ENCODE assay signal across 33 cellular contexts in the genomic region with DNA sequence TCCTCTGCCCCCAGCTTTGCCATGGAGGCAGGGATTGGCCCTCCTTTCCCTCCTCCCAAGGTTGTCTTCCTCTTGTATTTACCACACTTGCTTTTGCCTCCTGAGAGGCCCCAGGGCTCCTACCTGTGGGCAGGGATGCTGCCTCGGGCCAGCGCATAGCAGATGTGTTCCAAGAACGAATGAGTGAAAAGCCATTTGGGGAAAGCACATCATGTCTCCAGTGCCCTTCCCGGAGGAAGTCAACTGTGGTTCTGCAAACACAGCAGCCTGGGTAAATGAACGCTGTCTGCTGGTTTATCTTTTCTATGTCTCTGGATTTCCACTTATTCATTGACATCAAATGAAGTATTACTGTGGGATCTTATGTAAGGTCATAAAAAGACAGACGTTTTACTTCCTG.
DNase-seq lines count a peak whose midpoint lies in the region; ATAC-seq, FAIRE-seq and TF ChIP-seq lines count a peak whose summit lies in the region.
"Had no signal": no experiment of that assay in that cellular context is flagged by ENCODE, and none has a peak within 500 bp of the region (broad histone marks: within the 10 kb centered on the region; RNA-seq: fewer than 3 reads in every experiment).

No MANE protein-coding gene starts in this region.

- H3K9me2 ChIP-seq in GM23338 (ENCODE audit: insufficient read depth) (no peaks in the 10 kb centered on the region), hepatocyte (replicated peaks; ENCODE audit: insufficient read depth) (no peaks in the 10 kb centered on the region)

- DNase-seq in GM23338 (ENCODE audit: low spot score) (no peak), SHP77 treated with DMSO at 0.1 percent for 48 hours (lab: John Stamatoyannopoulos, UW) (peak; percentile 23), hepatocyte (ENCODE audit: low spot score) (no peak), osteocyte (ENCODE audit: extremely low spot score, unreplicated experiment) (no peak), left colon (no peak), KG1 (lab: John Stamatoyannopoulos, UW) (no peak), HTR-8/SVneo (ENCODE audit: insufficient read length, low spot score) (no peak), substantia nigra (lab: John Stamatoyannopoulos, UW) (no peak)
- DNase-seq: activated CD4-positive, alpha-beta T cell treated with anti-CD3 and anti-CD28 coated beads, Interleukin-2, amount 10 ng/mL, durations not matched to agents 24 days and 14 days; colonic mucosa; COR-L47; DMS79; effector memory CD8-positive, alpha-beta T cell; HCEC 1CT; heart left ventricle; kidney; naive thymus-derived CD4-positive, alpha-beta T cell; NCI-H1092; NCI-H2029 treated with DMSO at 0.1 percent for 48 hours; NCI-H226; NCI-H774; pancreas; right cardiac atrium; stimulated activated CD8-positive, alpha-beta memory T cell treated with anti-CD3 and anti-CD28 coated beads, Interleukin-4, amount 100 ng/mL, for 48 hours; stomach; T1000; tibial artery had no signal

- WGBS in hepatocyte (ENCODE audit: low lambda C conversion rate, missing lambda C conversion rate) = 46% methylated on average over 6 of the region's 6 CpGs

- TF ChIP-seq CTCF in GM23338 (conservative IDR thresholded peaks at IDR 0.05; ENCODE audit: low read depth in 2 of 2) = no peak
- TF ChIP-seq CTCF in hepatocyte (IDR thresholded peaks at IDR 0.05; ENCODE audit: poor library complexity) = no peak
- TF ChIP-seq CTCF in osteocyte (IDR thresholded peaks at IDR 0.05) = no peak

- H3K4me1 ChIP-seq in GM23338 (ENCODE audit: insufficient read depth) = no peaks in the 10 kb centered on the region
- peaks cover 25% of the 10 kb centered on the region for H3K4me1 ChIP-seq in hepatocyte (ENCODE audit: insufficient read depth)
- H3K4me1 ChIP-seq: BLaER1, colonic mucosa had no signal

- intact Hi-C loops in left colon (cut with DNase I, micrococcal nuclease) = no loop called here

- H4K20me1 ChIP-seq in GM23338 (replicated peaks; ENCODE audit: insufficient read depth) = no peaks in the 10 kb centered on the region
- H4K20me1 ChIP-seq in hepatocyte (ENCODE audit: insufficient read depth, poor library complexity, severe bottlenecking) = no peaks in the 10 kb centered on the region
- H4K20me1 ChIP-seq: BLaER1 had no signal

- H3K4me3 Mint-ChIP-seq in GM23338 = no peak overlapping the region
- H3K4me3 Mint-ChIP-seq in osteocyte (ENCODE audit: unreplicated experiment) = no peak overlapping the region
- H3K4me3 Mint-ChIP-seq: activated CD4-positive, alpha-beta T cell treated with anti-CD3 and anti-CD28 coated beads, Interleukin-2, amount 10 ng/mL, durations not matched to agents 24 days and 14 days; effector memory CD8-positive, alpha-beta T cell; naive thymus-derived CD4-positive, alpha-beta T cell had no signal

- H3K27me3 Mint-ChIP-seq in GM23338 (ENCODE audit: insufficient read depth, low read depth, poor library complexity) = peaks cover 2% of the 10 kb centered on the region
- H3K27me3 Mint-ChIP-seq in osteocyte (ENCODE audit: unreplicated experiment) = no peaks in the 10 kb centered on the region
- H3K27me3 Mint-ChIP-seq: activated CD4-positive, alpha-beta T cell treated with anti-CD3 and anti-CD28 coated beads, Interleukin-2, amount 10 ng/mL, durations not matched to agents 24 days and 14 days; effector memory CD8-positive, alpha-beta T cell had no signal

- H3K27me3 ChIP-seq in GM23338 (ENCODE audit: insufficient read depth) (no peaks in the 10 kb centered on the region), hepatocyte (no peaks in the 10 kb centered on the region)
- H3K27me3 ChIP-seq: BLaER1, cardiac muscle cell, colonic mucosa, pancreas, tibial artery had no signal

- H3K36me3 ChIP-seq in GM23338 (ENCODE audit: insufficient read depth) (no peaks in the 10 kb centered on the region), hepatocyte (replicated peaks; ENCODE audit: insufficient read depth, low read depth) (no peaks in the 10 kb centered on the region)
- H3K36me3 ChIP-seq: BLaER1, cardiac muscle cell, colonic mucosa, heart left ventricle, pancreas, stomach, tibial artery had no signal

- H3K27ac Mint-ChIP-seq in GM23338 = no peak overlapping the region
- peak overlapping the region; percentile 96 for H3K27ac Mint-ChIP-seq in osteocyte (ENCODE audit: unreplicated experiment)
- H3K27ac Mint-ChIP-seq: activated CD4-positive, alpha-beta T cell treated with anti-CD3 and anti-CD28 coated beads, Interleukin-2, amount 10 ng/mL, durations not matched to agents 24 days and 14 days; activated naive CD4-positive, alpha-beta T cell treated with anti-CD3 and anti-CD28 coated beads, Interleukin-2, amount 50 U/mL, for 72 hours; effector memory CD8-positive, alpha-beta T cell; naive thymus-derived CD4-positive, alpha-beta T cell had no signal

- H3K4me2 ChIP-seq in GM23338 (no peak overlapping the region), hepatocyte (peak overlapping the region; percentile 41)
- H3K4me2 ChIP-seq: BLaER1 had no signal

- no peaks in the 10 kb centered on the region for H3K9me3 ChIP-seq in hepatocyte (ENCODE audit: low read depth)
- H3K9me3 ChIP-seq: BLaER1, colonic mucosa, pancreas, tibial artery had no signal

- H3K4me3 ChIP-seq in GM23338 (no peak overlapping the region), hepatocyte (no peak overlapping the region)
- H3K4me3 ChIP-seq: BLaER1, cardiac muscle cell, colonic mucosa, heart left ventricle, K562, pancreas, stomach, tibial artery had no signal

- peaks cover 9% of the 10 kb centered on the region; the same call in 2 of the 3 replicates for H3K4me1 Mint-ChIP-seq in GM23338
- H3K4me1 Mint-ChIP-seq in osteocyte (ENCODE audit: unreplicated experiment) = peaks cover 44% of the 10 kb centered on the region
- H3K4me1 Mint-ChIP-seq: activated CD4-positive, alpha-beta T cell treated with anti-CD3 and anti-CD28 coated beads, Interleukin-2, amount 10 ng/mL, durations not matched to agents 24 days and 14 days; naive thymus-derived CD4-positive, alpha-beta T cell had no signal

- H3K36me3 Mint-ChIP-seq in GM23338 (ENCODE audit: low read depth) (no peaks in the 10 kb centered on the region; the same call in 2 of the 3 replicates), osteocyte (ENCODE audit: unreplicated experiment) (no peaks in the 10 kb centered on the region)
- H3K36me3 Mint-ChIP-seq: activated naive CD4-positive, alpha-beta T cell treated with anti-CD3 and anti-CD28 coated beads, Interleukin-2, amount 50 U/mL, for 72 hours had no signal

- H3F3A ChIP-seq in GM23338 (replicated peaks; ENCODE audit: low read depth) = no peaks in the 10 kb centered on the region

- H3K9me3 Mint-ChIP-seq in GM23338 (no peaks in the 10 kb centered on the region), osteocyte (ENCODE audit: unreplicated experiment) (peaks cover 3% of the 10 kb centered on the region)
- H3K9me3 Mint-ChIP-seq: activated CD4-positive, alpha-beta T cell treated with anti-CD3 and anti-CD28 coated beads, Interleukin-2, amount 10 ng/mL, durations not matched to agents 24 days and 14 days; activated naive CD4-positive, alpha-beta T cell treated with anti-CD3 and anti-CD28 coated beads, Interleukin-2, amount 50 U/mL, for 72 hours; effector memory CD8-positive, alpha-beta T cell had no signal

- 0 out of 2 replicates have a peak overlapping the region, but pooled peaks have one; percentile 57 for H2AFZ ChIP-seq in GM23338
- peak overlapping the region; percentile 6 for H2AFZ ChIP-seq in hepatocyte

- ATAC-seq in GM23338 = no peak; the same call in 2 of the 3 replicates
- ATAC-seq in left colon = no peak
- ATAC-seq: activated naive CD4-positive, alpha-beta T cell treated with anti-CD3 and anti-CD28 coated beads, Interleukin-2, amount 50 U/mL, for 72 hours; effector memory CD8-positive, alpha-beta T cell; heart left ventricle; K562; naive thymus-derived CD4-positive, alpha-beta T cell; right cardiac atrium had no signal

- FAIRE-seq in HTR-8/SVneo (lab: Jason Lieb, UNC) = no peak
- FAIRE-seq: G401.6, K562, kidney, pancreas, RCC 7860 had no signal

- H3K27ac ChIP-seq in GM23338 (ENCODE audit: low read depth) (no peak overlapping the region), hepatocyte (peak overlapping the region; percentile 4), substantia nigra (ENCODE audit: low read depth, low read length, poor library complexity, severe bottlenecking) (no peak overlapping the region)
- H3K27ac ChIP-seq: BLaER1, cardiac muscle cell, colonic mucosa, heart left ventricle, pancreas, stomach, tibial artery had no signal

- H3K79me2 ChIP-seq in GM23338 (replicated peaks; ENCODE audit: insufficient read depth) (no peaks in the 10 kb centered on the region), hepatocyte (no peaks in the 10 kb centered on the region)

TF ChIP-seq in GM23338, 12 proteins besides CTCF, POLR2A, EP300 and RAD21 (continues in another document):
- TF ChIP-seq JUNB (IDR thresholded peaks at IDR 0.05; ENCODE audit: unreplicated experiment) = no peak
- no peak for TF ChIP-seq CREB1 (CRISPR knock-in tag; IDR thresholded peaks at IDR 0.05; ENCODE audit: low read depth)
- TF ChIP-seq ZNF114 (CRISPR knock-in tag; IDR thresholded peaks at IDR 0.05) = no peak
- TF ChIP-seq EZH2phosphoT487 (IDR thresholded peaks at IDR 0.05; ENCODE audit: unreplicated experiment) = no peak
- TF ChIP-seq POLR2AphosphoS5 (IDR thresholded peaks at IDR 0.05; ENCODE audit: low read depth) = no peak
- TF ChIP-seq NANOG (IDR thresholded peaks at IDR 0.05; ENCODE audit: borderline replicate concordance) = no peak
- TF ChIP-seq, protein P1, sequence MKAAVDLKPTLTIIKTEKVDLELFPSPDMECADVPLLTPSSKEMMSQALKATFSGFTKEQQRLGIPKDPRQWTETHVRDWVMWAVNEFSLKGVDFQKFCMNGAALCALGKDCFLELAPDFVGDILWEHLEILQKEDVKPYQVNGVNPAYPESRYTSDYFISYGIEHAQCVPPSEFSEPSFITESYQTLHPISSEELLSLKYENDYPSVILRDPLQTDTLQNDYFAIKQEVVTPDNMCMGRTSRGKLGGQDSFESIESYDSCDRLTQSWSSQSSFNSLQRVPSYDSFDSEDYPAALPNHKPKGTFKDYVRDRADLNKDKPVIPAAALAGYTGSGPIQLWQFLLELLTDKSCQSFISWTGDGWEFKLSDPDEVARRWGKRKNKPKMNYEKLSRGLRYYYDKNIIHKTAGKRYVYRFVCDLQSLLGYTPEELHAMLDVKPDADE (IDR thresholded peaks at IDR 0.05) = no peak
